Comparison of ENCODE assay signal across 12 cellular contexts in the genomic region with DNA sequence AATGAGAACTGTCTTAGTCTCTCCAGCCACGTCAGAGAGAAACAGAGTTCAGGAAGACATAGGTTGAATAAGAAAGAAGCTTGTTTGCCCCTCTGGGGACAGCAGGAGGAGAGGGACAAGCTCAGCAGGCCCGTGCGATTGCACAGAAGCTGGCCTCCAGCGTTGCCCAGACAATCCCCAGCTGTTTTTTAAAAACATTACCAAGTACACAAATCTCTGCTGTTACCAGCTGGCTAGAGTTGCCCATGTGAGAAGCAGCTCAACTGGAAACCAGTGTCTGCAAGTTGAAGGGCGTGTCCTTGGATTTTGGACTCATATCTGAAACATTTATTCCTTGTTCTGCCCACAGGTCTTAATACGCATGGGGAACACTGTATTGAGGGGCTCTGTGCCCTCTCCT.
DNase-seq lines count a peak whose midpoint lies in the region; TF ChIP-seq lines count a peak whose summit lies in the region.
"Had no signal": no experiment of that assay in that cellular context is flagged by ENCODE, and none has a peak within 500 bp of the region (broad histone marks: within the 10 kb centered on the region; RNA-seq: fewer than 3 reads in every experiment).

No MANE protein-coding gene starts in this region.

- TF ChIP-seq CTCF in osteocyte (IDR thresholded peaks at IDR 0.05) (no peak), esophagus squamous epithelium (IDR thresholded peaks at IDR 0.05) (no peak)

- H3K27me3 ChIP-seq in esophagus squamous epithelium, result no peaks in the 10 kb centered on the region

- DNase-seq in DMS 273 (lab: John Stamatoyannopoulos, UW; ENCODE audit: unreplicated experiment) (peak; percentile 7), DMS 273 treated with DMSO at 0.1 percent for 48 hours (lab: John Stamatoyannopoulos, UW) (no peak), osteocyte (ENCODE audit: extremely low spot score, unreplicated experiment) (peak; percentile 63), esophagus squamous epithelium (lab: John Stamatoyannopoulos, UW) (no peak), NCI-H187 (lab: John Stamatoyannopoulos, UW) (no peak), NCI-H510A (lab: John Stamatoyannopoulos, UW) (no peak)
- DNase-seq: activated effector memory CD4-positive, alpha-beta T cell treated with anti-CD3 and anti-CD28 coated beads, Interleukin-2, amount 50 U/mL, for 16 hours; NCI-H1436 treated with DMSO at 0.1 percent for 48 hours had no signal

- no peaks in the 10 kb centered on the region for H3K9me3 ChIP-seq in esophagus squamous epithelium

- TF ChIP-seq POLR2A in esophagus squamous epithelium (IDR thresholded peaks at IDR 0.05), result no peak

- H3K4me3 Mint-ChIP-seq in IgD-negative memory B cell, result peak overlapping the region in 2 of 4 donors; percentile 81 to 83
- no peak overlapping the region for H3K4me3 Mint-ChIP-seq in osteocyte (ENCODE audit: unreplicated experiment)

- peaks cover 0 to 3% (median 1%) of the 10 kb centered on the region in 3 donors for H3K9me3 Mint-ChIP-seq in IgD-negative memory B cell
- H3K9me3 Mint-ChIP-seq in osteocyte (ENCODE audit: unreplicated experiment), result no peaks in the 10 kb centered on the region

- H3K36me3 Mint-ChIP-seq in IgD-negative memory B cell, result no peaks in the 10 kb centered on the region
- H3K36me3 Mint-ChIP-seq in osteocyte (ENCODE audit: unreplicated experiment), result no peaks in the 10 kb centered on the region

- peak overlapping the region; percentile 12 for H3K27ac ChIP-seq in cingulate gyrus (ENCODE audit: low read depth, low read length)
- H3K27ac ChIP-seq in esophagus squamous epithelium, result peak overlapping the region in 1 of 4 donors; percentile 71
- H3K27ac ChIP-seq: 22Rv1 had no signal

- WGBS in esophagus squamous epithelium, 2 donors, result 46 to 56% methylated on average over 4 to 5 of the region's 6 CpGs

- H3K4me1 ChIP-seq in esophagus squamous epithelium, result peaks cover 0 to 29% (median 10%) of the 10 kb centered on the region in 3 donors

- H3K4me1 Mint-ChIP-seq in IgD-negative memory B cell (peaks cover 35 to 55% (median 42%) of the 10 kb centered on the region in 3 donors), osteocyte (ENCODE audit: unreplicated experiment) (peaks cover 13% of the 10 kb centered on the region)

- H3K27me3 Mint-ChIP-seq in IgD-negative memory B cell, result peaks cover 1% of the 10 kb centered on the region
- H3K27me3 Mint-ChIP-seq in osteocyte (ENCODE audit: unreplicated experiment), result no peaks in the 10 kb centered on the region

- H3K4me3 ChIP-seq in esophagus squamous epithelium, result no peak overlapping the region
- H3K4me3 ChIP-seq: coronary artery had no signal

- intact Hi-C loops in esophagus squamous epithelium (cut with DNase I), result no loop called here

- H3K27ac Mint-ChIP-seq in IgD-negative memory B cell (peak overlapping the region; percentile 78 to 99 (median 86)), osteocyte (ENCODE audit: unreplicated experiment) (no peak overlapping the region)

- no peaks in the 10 kb centered on the region for H3K36me3 ChIP-seq in esophagus squamous epithelium

Comparison
In these comparisons a context has a peak if more than half of its experiments do, and no peak if none do; other contexts are left out.
1. DNase-seq: peak in DMS 273 (single experiment) and osteocyte (single experiment); none in DMS 273 treated with DMSO at 0.1 percent for 48 hours (single experiment), esophagus squamous epithelium (single experiment), NCI-H187 (0 of 2) and NCI-H510A (single experiment).